18 cellular contexts compared by ENCODE assay signal in genomic region chr17:78233678-78234077, GRCh38. TPM values are rescaled to one million over a fixed set of nuclear protein-coding genes. Genes with fewer than 3 reads are reported as not detected.
A peak's percentile ranks its signal among the peaks of the same experiment; 100 is the strongest.
DNase-seq lines count a peak whose midpoint lies in the region; ATAC-seq and TF ChIP-seq lines count a peak whose summit lies in the region.
"Had no signal": no experiment of that assay in that cellular context is flagged by ENCODE, and none has a peak within 500 bp of the region (broad histone marks: within the 10 kb centered on the region; RNA-seq: fewer than 3 reads in every experiment).

No MANE protein-coding gene starts in this region.

- H3K36me3 ChIP-seq in BLaER1 (no peaks in the 10 kb centered on the region), endodermal cell (ENCODE audit: control insufficient read depth, insufficient read depth, low read length) (no peaks in the 10 kb centered on the region), neuronal stem cell (replicated peaks in 1 of 2; ENCODE audit: control insufficient read depth in 2 of 2, insufficient read depth in 2 of 2, low read length in 2 of 2) (no peaks in the 10 kb centered on the region), esophagus muscularis mucosa (no peaks in the 10 kb centered on the region)
- H3K36me3 ChIP-seq: BLaER1 treated with 17β-estradiol and CSF1 and Interleukin-3, amounts not matched to agents 10 nM and 100 nM; HAP-1 had no signal

- H3K18ac ChIP-seq in neuronal stem cell (ENCODE audit: low read length), result no peak overlapping the region

- intact Hi-C loops in Calu3 (cut with micrococcal nuclease; ENCODE audit: unreplicated experiment), result no loop called here
- intact Hi-C loops in esophagus muscularis mucosa (cut with DNase I), result no loop called here

- no peak overlapping the region for H2BK5ac ChIP-seq in neuronal stem cell (ENCODE audit: low read length)

- peak overlapping the region; percentile 7 for H2BK15ac ChIP-seq in neuronal stem cell (ENCODE audit: low read length)

- peak overlapping the region; percentile 62; the same call in 1 of the 2 replicates for H3K4me2 ChIP-seq in BLaER1
- no peak overlapping the region for H3K4me2 ChIP-seq in neuronal stem cell (ENCODE audit: insufficient read depth, low read length, poor library complexity, severe bottlenecking)

- no peak overlapping the region for H3K27ac ChIP-seq in BLaER1
- peak overlapping the region; percentile 94 for H3K27ac ChIP-seq in angular gyrus (ENCODE audit: low read depth, low read length)
- H3K27ac ChIP-seq in endodermal cell (ENCODE audit: low read depth, low read length), result no peak overlapping the region
- H3K27ac ChIP-seq in neuronal stem cell (replicated peaks; ENCODE audit: low read length), result no peak overlapping the region
- no peak overlapping the region for H3K27ac ChIP-seq in esophagus muscularis mucosa (replicated peaks in 1 of 4)
- H3K27ac ChIP-seq: 22Rv1, GM23248, HL-60 had no signal

- H3K9me3 Mint-ChIP-seq in endodermal cell (no peaks in the 10 kb centered on the region), Calu3 (ENCODE audit: low read depth, unreplicated experiment) (no peaks in the 10 kb centered on the region)
- no peaks in the 10 kb centered on the region for H3K9me3 Mint-ChIP-seq in activated naive CD8-positive, alpha-beta T cell treated with anti-CD3 and anti-CD28 coated beads, Interleukin-2, amount 50 U/mL, for 24 hours
- H3K9me3 Mint-ChIP-seq: HFFc6 had no signal

- no peak overlapping the region for H2BK12ac ChIP-seq in neuronal stem cell (ENCODE audit: low read length)

- peaks cover 2% of the 10 kb centered on the region for H3K4me1 Mint-ChIP-seq in endodermal cell
- H3K4me1 Mint-ChIP-seq in activated naive CD8-positive, alpha-beta T cell treated with anti-CD3 and anti-CD28 coated beads, Interleukin-2, amount 50 U/mL, for 24 hours, result peaks cover 7% of the 10 kb centered on the region
- peaks cover 8% of the 10 kb centered on the region for H3K4me1 Mint-ChIP-seq in Calu3 (ENCODE audit: low read depth, unreplicated experiment)

- 87 to 96% methylated on average over 7 to 9 of the region's 10 CpGs for WGBS in endodermal cell (ENCODE audit: insufficient coverage in 1 of 2, insufficient read length in 1 of 2), 2 experiments
- no CpG with 5 or more reads among the region's 10 CpGs for WGBS in neuronal stem cell (ENCODE audit: extremely low coverage in 2 of 2, insufficient read length in 2 of 2, insufficient replicate concordance in 1 of 2), 2 donors
- WGBS in esophagus muscularis mucosa, result 91% methylated on average over 10 of the region's 10 CpGs

- H3K4me1 ChIP-seq in BLaER1 (peaks cover 85% of the 10 kb centered on the region), endodermal cell (ENCODE audit: control insufficient read depth, insufficient read depth, low read length) (no peaks in the 10 kb centered on the region), neuronal stem cell (ENCODE audit: control insufficient read depth in 2 of 2, insufficient read depth in 1 of 2, low read depth in 1 of 2, low read length in 2 of 2) (peaks cover 0 to 7% of the 10 kb centered on the region in 2 donors), esophagus muscularis mucosa (peaks cover 4 to 18% (median 12%) of the 10 kb centered on the region in 4 donors)
- H3K4me1 ChIP-seq: HAP-1 had no signal

- no peak overlapping the region for H3K27ac Mint-ChIP-seq in endodermal cell
- H3K27ac Mint-ChIP-seq in activated naive CD8-positive, alpha-beta T cell treated with anti-CD3 and anti-CD28 coated beads, Interleukin-2, amount 50 U/mL, for 24 hours, result no peak overlapping the region
- no peak overlapping the region for H3K27ac Mint-ChIP-seq in Calu3 (ENCODE audit: unreplicated experiment)
- H3K27ac Mint-ChIP-seq: HFFc6 had no signal

- peak overlapping the region; percentile 6 for H2AK5ac ChIP-seq in neuronal stem cell (ENCODE audit: low read depth, low read length)

- DNase-seq in endodermal cell (peak; percentile 49), neuronal stem cell (ENCODE audit: low spot score) (no peak), Calu3 (no peak), SHP77 (lab: John Stamatoyannopoulos, UW) (no peak), esophagus muscularis mucosa (ENCODE audit: extremely low spot score) (no peak)
- DNase-seq in activated naive CD8-positive, alpha-beta T cell treated with anti-CD3 and anti-CD28 coated beads, Interleukin-2, amount 50 U/mL, for 24 hours, result no peak
- DNase-seq: AML-193; CD4-positive, CD25-positive, alpha-beta regulatory T cell; DMS 273 treated with DMSO at 0.1 percent for 48 hours; GM23248; HFFc6 had no signal

- H3K36me3 Mint-ChIP-seq in endodermal cell (ENCODE audit: low read depth), result no peaks in the 10 kb centered on the region
- H3K36me3 Mint-ChIP-seq in activated naive CD8-positive, alpha-beta T cell treated with anti-CD3 and anti-CD28 coated beads, Interleukin-2, amount 50 U/mL, for 24 hours (ENCODE audit: low read depth), result no peaks in the 10 kb centered on the region
- no peaks in the 10 kb centered on the region for H3K36me3 Mint-ChIP-seq in Calu3 (ENCODE audit: insufficient read depth, unreplicated experiment)
- H3K36me3 Mint-ChIP-seq: CD4-positive, CD25-positive, alpha-beta regulatory T cell had no signal

- no peak overlapping the region for H3K4me3 ChIP-seq in BLaER1
- no peak overlapping the region for H3K4me3 ChIP-seq in endodermal cell (ENCODE audit: low read length)
- no peak overlapping the region for H3K4me3 ChIP-seq in neuronal stem cell (ENCODE audit: low read length in 2 of 2)
- no peak overlapping the region for H3K4me3 ChIP-seq in esophagus muscularis mucosa
- H3K4me3 ChIP-seq: BLaER1 treated with 17β-estradiol and CSF1 and Interleukin-3, amounts not matched to agents 10 nM and 100 nM; GM23248; HAP-1 had no signal

- TF ChIP-seq POLR2A in esophagus muscularis mucosa (IDR thresholded peaks at IDR 0.05; ENCODE audit: low read depth), result no peak

- H3K27me3 ChIP-seq in BLaER1 (peaks cover 24% of the 10 kb centered on the region), endodermal cell (ENCODE audit: control insufficient read depth, insufficient read depth, low read length, poor library complexity, severe bottlenecking) (peaks cover 28% of the 10 kb centered on the region), neuronal stem cell (ENCODE audit: control insufficient read depth in 3 of 3, insufficient read depth in 3 of 3, low read depth in 1 of 3, low read length in 3 of 3) (peaks cover 6 to 50% (median 29%) of the 10 kb centered on the region in 3 experiments), esophagus muscularis mucosa (peaks cover 0 to 39% (median 22%) of the 10 kb centered on the region in 4 donors)

- no peak overlapping the region for H4K8ac ChIP-seq in neuronal stem cell (ENCODE audit: low read depth, low read length)

- no peak overlapping the region for H4K91ac ChIP-seq in neuronal stem cell (ENCODE audit: low read depth, low read length, poor library complexity)

- TF ChIP-seq CTCF in endodermal cell (conservative IDR thresholded peaks at IDR 0.05), result no peak
- no peak for TF ChIP-seq CTCF in Calu3 (IDR thresholded peaks at IDR 0.05; ENCODE audit: unreplicated experiment)
- TF ChIP-seq CTCF in esophagus muscularis mucosa (IDR thresholded peaks at IDR 0.05), result no peak

- peak overlapping the region; percentile 34 for H3K23ac ChIP-seq in neuronal stem cell (ENCODE audit: low read depth, low read length, poor library complexity)

- no TSS peak for BruUV-seq in Calu3 (replicated peaks; lab: Mats Ljungman, UMichigan)

- peaks cover 17% of the 10 kb centered on the region; the same call in 1 of the 2 replicates for H4K20me1 ChIP-seq in BLaER1

- no peak for TF ChIP-seq EP300 in esophagus muscularis mucosa (IDR thresholded peaks at IDR 0.05)

- peaks cover 1% of the 10 kb centered on the region for H3K79me1 ChIP-seq in neuronal stem cell (ENCODE audit: low read depth, low read length)

- CTCF ChIA-PET in Calu3 (lab: Charles Lee), result no interaction called here

- no peak overlapping the region for H3K14ac ChIP-seq in neuronal stem cell (ENCODE audit: low read length)

- no peak overlapping the region for H3K4me3 Mint-ChIP-seq in endodermal cell
- H3K4me3 Mint-ChIP-seq in activated naive CD8-positive, alpha-beta T cell treated with anti-CD3 and anti-CD28 coated beads, Interleukin-2, amount 50 U/mL, for 24 hours, result no peak overlapping the region
- H3K4me3 Mint-ChIP-seq in Calu3 (ENCODE audit: low read depth, unreplicated experiment), result no peak overlapping the region
- H3K4me3 Mint-ChIP-seq: CD4-positive, CD25-positive, alpha-beta regulatory T cell; HFFc6 had no signal

- H3K27me3 Mint-ChIP-seq in endodermal cell (ENCODE audit: insufficient read depth) (peaks cover 41% of the 10 kb centered on the region), Calu3 (ENCODE audit: unreplicated experiment) (peaks cover 39% of the 10 kb centered on the region)
- H3K27me3 Mint-ChIP-seq in activated naive CD8-positive, alpha-beta T cell treated with anti-CD3 and anti-CD28 coated beads, Interleukin-2, amount 50 U/mL, for 24 hours, result peaks cover 31% of the 10 kb centered on the region

- H3K9me3 ChIP-seq in BLaER1, result no peaks in the 10 kb centered on the region
- H3K9me3 ChIP-seq in endodermal cell (ENCODE audit: control insufficient read depth, low read length), result no peaks in the 10 kb centered on the region
- peaks cover 0 to 3% of the 10 kb centered on the region in 2 donors for H3K9me3 ChIP-seq in neuronal stem cell (replicated peaks in 1 of 2; ENCODE audit: control insufficient read depth in 2 of 2, insufficient read depth in 1 of 2, low read depth in 1 of 2, low read length in 2 of 2)
- H3K9me3 ChIP-seq in esophagus muscularis mucosa, result no peaks in the 10 kb centered on the region
- H3K9me3 ChIP-seq: BLaER1 treated with 17β-estradiol and CSF1 and Interleukin-3, amounts not matched to agents 10 nM and 100 nM; HAP-1 had no signal

- no peak overlapping the region for H3K9ac ChIP-seq in BLaER1
- H3K9ac ChIP-seq in endodermal cell (ENCODE audit: extremely low read depth, low read length, poor library complexity, severe bottlenecking), result no peak overlapping the region
- H3K9ac ChIP-seq in neuronal stem cell (ENCODE audit: low read depth, low read length, poor library complexity), result no peak overlapping the region
- H3K9ac ChIP-seq: GM23248 had no signal

- no peak overlapping the region for H3K4ac ChIP-seq in neuronal stem cell (ENCODE audit: low read length)

- no peak overlapping the region for H2BK120ac ChIP-seq in neuronal stem cell (ENCODE audit: low read depth, low read length)

- no peak overlapping the region for H2AFZ ChIP-seq in neuronal stem cell (ENCODE audit: low read length)
- H2AFZ ChIP-seq: GM23248 had no signal

- ATAC-seq in activated naive CD8-positive, alpha-beta T cell treated with anti-CD3 and anti-CD28 coated beads, Interleukin-2, amount 50 U/mL, for 24 hours, result no peak

RNA-seq across cellular contexts. Expression of gene TMEM235, which starts 2.2 kb away (rescaled TPM):
- total RNA-seq in endodermal cell (under 1 TPM in 1 of 2 donors, not detected in 1; 0.33 TPM), Calu3 (2022) (not detected in 2 replicates), esophagus muscularis mucosa (not detected)
- polyA plus RNA-seq in endodermal cell (2013, experiment 1 of 2), result not detected
- polyA plus RNA-seq in endodermal cell (2013, experiment 2 of 2), result 0.33 TPM
- not detected for polyA plus RNA-seq in neuronal stem cell (2013, experiment 1 of 2)
- polyA plus RNA-seq in neuronal stem cell (2013, experiment 2 of 2), result not detected
- total RNA-seq: CD4-positive, CD25-positive, alpha-beta regulatory T cell; Daoy; GM23248; HFFc6 had no signal
- polyA plus RNA-seq: CD4-positive, CD25-positive, alpha-beta regulatory T cell; GM23248 had no signal

RNA-seq across cellular contexts. Expression of gene BIRC5, which starts 19.6 kb away (rescaled TPM):
- total RNA-seq in endodermal cell (10 to 100 TPM; 59.7 to 89.6 TPM), Calu3 (2022) (52.4 and 58.5 TPM in 2 replicates), esophagus muscularis mucosa (1 to 10 TPM in 1 of 4 donors, under 1 TPM in 2, not detected in 1; under 0.01 to 2.0 (median 0.13) TPM)
- polyA plus RNA-seq in endodermal cell (2013, experiment 1 of 2), result 113 TPM
- 112 TPM for polyA plus RNA-seq in endodermal cell (2013, experiment 2 of 2)
- 118 TPM for polyA plus RNA-seq in neuronal stem cell (2013, experiment 1 of 2)
- polyA plus RNA-seq in neuronal stem cell (2013, experiment 2 of 2), result 125 TPM

RNA-seq across cellular contexts. Expression of gene AFMID, which starts 46.5 kb away (rescaled TPM):
- 10 to 100 TPM; 46.5 to 52.4 TPM for total RNA-seq in endodermal cell
- polyA plus RNA-seq in endodermal cell (2013, experiment 1 of 2), result 52.0 TPM
- 48.2 TPM for polyA plus RNA-seq in endodermal cell (2013, experiment 2 of 2)
- polyA plus RNA-seq in neuronal stem cell (2013, experiment 1 of 2), result 50.8 TPM
- polyA plus RNA-seq in neuronal stem cell (2013, experiment 2 of 2), result 52.7 TPM
- 28.5 and 30.8 TPM in 2 replicates for total RNA-seq in Calu3 (2022)
- total RNA-seq in esophagus muscularis mucosa, result 10 to 100 TPM; 15.7 to 44.3 (median 25.4) TPM

RNA-seq across cellular contexts. Expression of gene TK1, which starts 46.8 kb away (rescaled TPM):
- total RNA-seq in endodermal cell (10 to 100 TPM; 81.0 to 97.4 TPM), Calu3 (2022) (89.7 and 95.3 TPM in 2 replicates), esophagus muscularis mucosa (10 to 100 TPM in 2 of 4 donors, 1 to 10 TPM in 2; 7.9 to 22.1 (median 14.5) TPM)
- polyA plus RNA-seq in endodermal cell (2013, experiment 1 of 2), result 44.3 TPM
- 48.8 TPM for polyA plus RNA-seq in endodermal cell (2013, experiment 2 of 2)
- polyA plus RNA-seq in neuronal stem cell (2013, experiment 1 of 2), result 38.3 TPM
- 37.7 TPM for polyA plus RNA-seq in neuronal stem cell (2013, experiment 2 of 2)

Comparison
In these comparisons a context has a peak if more than half of its experiments do, and no peak if none do; other contexts are left out.
1. RNA of gene BIRC5, which starts 19.6 kb away (total RNA-seq): 59.7 to 89.6 TPM in endodermal cell and 52.4 to 58.5 TPM in Calu3; under 0.01 to 2.0 TPM in esophagus muscularis mucosa; every median in the first group is over 10 times any median in the second.